In the genomic region with DNA sequence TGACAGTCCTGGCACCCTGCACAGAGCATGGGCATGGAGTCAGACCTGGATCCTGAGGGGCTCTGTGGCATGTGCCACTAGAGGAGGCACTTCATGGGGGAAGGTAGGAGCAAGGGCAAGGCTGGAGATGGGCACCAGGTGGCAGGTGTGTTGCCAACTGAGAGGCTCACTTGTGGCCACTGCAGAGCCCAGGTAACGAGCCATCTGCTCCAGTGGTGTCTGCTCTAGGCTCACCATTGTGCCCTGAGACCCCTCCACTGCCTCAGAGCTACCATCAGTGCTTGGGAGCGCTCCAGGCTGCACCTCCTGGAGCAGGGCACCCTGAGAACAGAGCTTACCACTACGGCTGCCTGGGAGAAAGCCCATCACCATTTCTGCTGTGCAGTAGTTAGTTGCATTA, we compare ENCODE assay signal across 1 cellular context.
TF ChIP-seq lines count a peak whose summit lies in the region.

No MANE protein-coding gene starts in this region.

TF ChIP-seq in GM23338, 12 proteins besides CTCF, POLR2A, EP300 and RAD21 (continued from another document):
- TF ChIP-seq, protein P1, sequence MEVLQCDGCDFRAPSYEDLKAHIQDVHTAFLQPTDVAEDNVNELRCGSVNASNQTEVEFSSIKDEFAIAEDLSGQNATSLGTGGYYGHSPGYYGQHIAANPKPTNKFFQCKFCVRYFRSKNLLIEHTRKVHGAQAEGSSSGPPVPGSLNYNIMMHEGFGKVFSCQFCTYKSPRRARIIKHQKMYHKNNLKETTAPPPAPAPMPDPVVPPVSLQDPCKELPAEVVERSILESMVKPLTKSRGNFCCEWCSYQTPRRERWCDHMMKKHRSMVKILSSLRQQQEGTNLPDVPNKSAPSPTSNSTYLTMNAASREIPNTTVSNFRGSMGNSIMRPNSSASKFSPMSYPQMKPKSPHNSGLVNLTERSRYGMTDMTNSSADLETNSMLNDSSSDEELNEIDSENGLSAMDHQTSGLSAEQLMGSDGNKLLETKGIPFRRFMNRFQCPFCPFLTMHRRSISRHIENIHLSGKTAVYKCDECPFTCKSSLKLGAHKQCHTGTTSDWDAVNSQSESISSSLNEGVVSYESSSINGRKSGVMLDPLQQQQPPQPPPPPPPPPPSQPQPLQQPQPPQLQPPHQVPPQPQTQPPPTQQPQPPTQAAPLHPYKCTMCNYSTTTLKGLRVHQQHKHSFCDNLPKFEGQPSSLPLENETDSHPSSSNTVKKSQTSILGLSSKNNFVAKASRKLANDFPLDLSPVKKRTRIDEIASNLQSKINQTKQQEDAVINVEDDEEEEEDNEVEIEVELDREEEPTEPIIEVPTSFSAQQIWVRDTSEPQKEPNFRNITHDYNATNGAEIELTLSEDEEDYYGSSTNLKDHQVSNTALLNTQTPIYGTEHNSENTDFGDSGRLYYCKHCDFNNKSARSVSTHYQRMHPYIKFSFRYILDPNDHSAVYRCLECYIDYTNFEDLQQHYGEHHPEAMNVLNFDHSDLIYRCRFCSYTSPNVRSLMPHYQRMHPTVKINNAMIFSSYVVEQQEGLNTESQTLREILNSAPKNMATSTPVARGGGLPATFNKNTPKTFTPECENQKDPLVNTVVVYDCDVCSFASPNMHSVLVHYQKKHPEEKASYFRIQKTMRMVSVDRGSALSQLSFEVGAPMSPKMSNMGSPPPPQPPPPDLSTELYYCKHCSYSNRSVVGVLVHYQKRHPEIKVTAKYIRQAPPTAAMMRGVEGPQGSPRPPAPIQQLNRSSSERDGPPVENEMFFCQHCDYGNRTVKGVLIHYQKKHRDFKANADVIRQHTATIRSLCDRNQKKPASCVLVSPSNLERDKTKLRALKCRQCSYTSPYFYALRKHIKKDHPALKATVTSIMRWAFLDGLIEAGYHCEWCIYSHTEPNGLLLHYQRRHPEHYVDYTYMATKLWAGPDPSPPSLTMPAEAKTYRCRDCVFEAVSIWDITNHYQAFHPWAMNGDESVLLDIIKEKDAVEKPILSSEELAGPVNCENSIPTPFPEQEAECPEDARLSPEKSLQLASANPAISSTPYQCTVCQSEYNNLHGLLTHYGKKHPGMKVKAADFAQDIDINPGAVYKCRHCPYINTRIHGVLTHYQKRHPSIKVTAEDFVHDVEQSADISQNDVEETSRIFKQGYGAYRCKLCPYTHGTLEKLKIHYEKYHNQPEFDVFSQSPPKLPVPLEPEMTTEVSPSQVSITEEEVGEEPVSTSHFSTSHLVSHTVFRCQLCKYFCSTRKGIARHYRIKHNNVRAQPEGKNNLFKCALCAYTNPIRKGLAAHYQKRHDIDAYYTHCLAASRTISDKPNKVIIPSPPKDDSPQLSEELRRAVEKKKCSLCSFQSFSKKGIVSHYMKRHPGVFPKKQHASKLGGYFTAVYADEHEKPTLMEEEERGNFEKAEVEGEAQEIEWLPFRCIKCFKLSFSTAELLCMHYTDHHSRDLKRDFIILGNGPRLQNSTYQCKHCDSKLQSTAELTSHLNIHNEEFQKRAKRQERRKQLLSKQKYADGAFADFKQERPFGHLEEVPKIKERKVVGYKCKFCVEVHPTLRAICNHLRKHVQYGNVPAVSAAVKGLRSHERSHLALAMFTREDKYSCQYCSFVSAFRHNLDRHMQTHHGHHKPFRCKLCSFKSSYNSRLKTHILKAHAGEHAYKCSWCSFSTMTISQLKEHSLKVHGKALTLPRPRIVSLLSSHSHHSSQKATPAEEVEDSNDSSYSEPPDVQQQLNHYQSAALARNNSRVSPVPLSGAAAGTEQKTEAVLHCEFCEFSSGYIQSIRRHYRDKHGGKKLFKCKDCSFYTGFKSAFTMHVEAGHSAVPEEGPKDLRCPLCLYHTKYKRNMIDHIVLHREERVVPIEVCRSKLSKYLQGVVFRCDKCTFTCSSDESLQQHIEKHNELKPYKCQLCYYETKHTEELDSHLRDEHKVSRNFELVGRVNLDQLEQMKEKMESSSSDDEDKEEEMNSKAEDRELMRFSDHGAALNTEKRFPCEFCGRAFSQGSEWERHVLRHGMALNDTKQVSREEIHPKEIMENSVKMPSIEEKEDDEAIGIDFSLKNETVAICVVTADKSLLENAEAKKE (CRISPR knock-in tag; IDR thresholded peaks at IDR 0.05) = no peak
